ENCODE assay signal across 8 cellular contexts in the genomic region with DNA sequence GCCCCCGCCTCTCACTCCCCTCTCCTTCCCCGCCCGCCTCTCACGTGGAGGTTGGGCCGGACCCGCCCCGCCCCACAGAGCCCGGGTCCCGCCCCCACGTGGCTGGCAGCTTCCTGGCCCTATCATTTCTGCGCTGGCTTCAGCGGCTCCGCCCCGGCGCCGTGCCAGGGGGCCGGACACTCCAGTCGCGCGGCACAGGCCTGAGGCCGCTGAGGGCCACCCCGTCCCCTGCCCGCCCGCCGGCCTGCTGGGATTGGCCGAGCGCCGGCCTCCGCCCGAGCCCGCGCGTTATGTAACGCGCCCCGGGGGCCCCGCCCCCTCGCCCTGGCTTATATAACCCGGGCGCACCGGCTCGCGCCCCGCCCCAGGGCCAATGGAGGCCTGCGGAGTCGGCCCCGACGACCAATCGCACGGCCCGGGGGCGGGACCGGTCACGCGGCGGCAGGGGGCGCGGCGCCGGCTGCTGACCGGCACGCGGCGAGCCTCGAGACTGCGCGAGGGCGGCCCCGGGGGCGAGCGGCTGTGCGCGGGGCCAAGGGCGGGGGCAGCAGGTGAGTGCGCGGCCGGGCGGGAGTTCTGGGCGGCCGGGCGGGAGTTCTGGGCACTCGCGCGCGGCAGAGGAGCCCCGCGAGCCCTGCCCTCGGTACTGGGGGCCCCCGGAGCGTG. TPM values are rescaled to one million over a fixed set of nuclear protein-coding genes. Genes with fewer than 3 reads are reported as not detected.
DNase-seq lines count a peak whose midpoint lies in the region.

A gene (plus strand): TSS at position 466 of the 666 bp plus-strand sequence. CDS start 587 bp downstream, outside the sequence.

- DNase-seq in H7 (peak; percentile 99), M059J (ENCODE audit: low read depth) (peak; percentile 95), SJCRH30 (peak; percentile 96 to 97), foreskin melanocyte (peak; percentile 95)
- DNase-seq in activated naive CD4-positive, alpha-beta T cell treated with Interleukin-2 at 50 U/mL for 16 hours = peak; percentile 92

- peak within 1 kb of the TSS; percentile 55 for H2AFZ ChIP-seq in neuron (ENCODE audit: low read depth, low read length)

- peaks cover 17% of the 10 kb centered on the region for H3K36me3 ChIP-seq in ES-I3 (ENCODE audit: insufficient read depth, low read length)
- H3K36me3 ChIP-seq in H7 (replicated peaks; ENCODE audit: control insufficient read depth, insufficient read depth, low read length) = peaks cover 7% of the 10 kb centered on the region
- H3K36me3 ChIP-seq in SJCRH30 = peaks cover 12% of the 10 kb centered on the region
- H3K36me3 ChIP-seq in neuron (ENCODE audit: insufficient read depth, low read length) = peaks cover 26% of the 10 kb centered on the region
- peaks cover 25 to 35% of the 10 kb centered on the region in 2 donors for H3K36me3 ChIP-seq in stomach smooth muscle (ENCODE audit: control insufficient read depth in 2 of 2, insufficient read depth in 2 of 2, low read length in 2 of 2)

- peaks cover 9% of the 10 kb centered on the region for H3K27me3 ChIP-seq in H7 (ENCODE audit: control insufficient read depth, insufficient read depth, low read length)
- H3K27me3 ChIP-seq in SJCRH30 = no peaks in the 10 kb centered on the region
- H3K27me3 ChIP-seq in neuron (ENCODE audit: insufficient read depth, low read length) = no peaks in the 10 kb centered on the region
- H3K27me3 ChIP-seq in stomach smooth muscle (ENCODE audit: control insufficient read depth in 1 of 2, insufficient read depth in 2 of 2, low read length in 2 of 2) = no peaks in the 10 kb centered on the region

- H3K4me1 ChIP-seq in ES-I3 (ENCODE audit: insufficient read depth, low read length) = peaks cover 6% of the 10 kb centered on the region; the same call in 1 of the 2 replicates
- peaks cover 4% of the 10 kb centered on the region for H3K4me1 ChIP-seq in SJCRH30
- H3K4me1 ChIP-seq in neuron (ENCODE audit: insufficient read depth, low read length) = no peaks in the 10 kb centered on the region
- H3K4me1 ChIP-seq in stomach smooth muscle (ENCODE audit: control insufficient read depth, insufficient read depth, low read length) = peaks cover 21% of the 10 kb centered on the region

- H3K27ac ChIP-seq in SJCRH30 = peak within 1 kb of the TSS; percentile 23; the same call in 1 of the 2 replicates
- H3K27ac ChIP-seq in stomach smooth muscle (ENCODE audit: low read length) = peak within 1 kb of the TSS; percentile 82

- H3K9me3 ChIP-seq in ES-I3 (ENCODE audit: control insufficient read depth, insufficient read depth, low read length) = no peaks in the 10 kb centered on the region
- H3K9me3 ChIP-seq in SJCRH30 (replicated peaks) = no peaks in the 10 kb centered on the region
- H3K9me3 ChIP-seq in neuron (ENCODE audit: low read length) = no peaks in the 10 kb centered on the region
- no peaks in the 10 kb centered on the region for H3K9me3 ChIP-seq in stomach smooth muscle (ENCODE audit: control insufficient read depth in 2 of 2, low read length in 2 of 2)

- H3K9ac ChIP-seq in ES-I3 (ENCODE audit: low read depth, low read length) (peak within 1 kb of the TSS; percentile 57; the same call in 1 of the 2 replicates), stomach smooth muscle (ENCODE audit: low read length in 2 of 2) (peak within 1 kb of the TSS; percentile 66 to 79)

- peak within 1 kb of the TSS; percentile 51 for H3K4me3 ChIP-seq in H7 (ENCODE audit: insufficient read depth, low read depth, low read length)
- peak within 1 kb of the TSS; percentile 65 for H3K4me3 ChIP-seq in SJCRH30
- H3K4me3 ChIP-seq in neuron (ENCODE audit: low read length) = peak within 1 kb of the TSS; percentile 47
- peak within 1 kb of the TSS; percentile 79 to 85 for H3K4me3 ChIP-seq in stomach smooth muscle (ENCODE audit: low read length in 2 of 2)

RNA-seq across cellular contexts. Expression of the gene that starts here (rescaled TPM):
- total RNA-seq in H7 (2014; rRNA removed; shearing (Covaris generic)) = 1.2 and 2.8 TPM in 2 replicates
- total RNA-seq in M059J (2014; rRNA removed; shearing (Covaris generic)) = 10.5 and 16.8 TPM in 2 replicates
- total RNA-seq in SJCRH30 (2014; rRNA removed; shearing (Covaris generic)) = 2.0 and 2.7 TPM in 2 replicates

Comparison
In these comparisons a context has a peak if more than half of its experiments do, and no peak if none do; other contexts are left out.
1. Peak in every context shown above with its lines: DNase-seq, H3K4me3 ChIP-seq and H3K27ac ChIP-seq.